ENCODE assay signal across 8 cellular contexts in genomic region chr15:54109014-54109413, GRCh38.
"Had no signal": no experiment of that assay in that cellular context is flagged by ENCODE, and none has a peak within 500 bp of the region (broad histone marks: within the 10 kb centered on the region; RNA-seq: fewer than 3 reads in every experiment).

No MANE protein-coding gene starts in this region.

- ATAC-seq: GM12878 had no signal

- FAIRE-seq: G401.6, GM12878, GM12891, GM12892, GM18507, GM19239 had no signal

- H3K4me3 ChIP-seq: GM12878 had no signal

- DNase-seq: GDM1, GF-D8 had no signal
